Comparison of ENCODE assay signal across 16 cellular contexts in genomic region chr16:84714028-84714427, GRCh38. TPM values are rescaled to one million over a fixed set of nuclear protein-coding genes. Genes with fewer than 3 reads are reported as not detected.
DNase-seq lines count a peak whose midpoint lies in the region; TF ChIP-seq lines count a peak whose summit lies in the region.
"Had no signal": no experiment of that assay in that cellular context is flagged by ENCODE, and none has a peak within 500 bp of the region (broad histone marks: within the 10 kb centered on the region; RNA-seq: fewer than 3 reads in every experiment).

No MANE protein-coding gene starts in this region.

- DNase-seq in T-helper 1 cell (no peak), MV-4-11 (lab: John Stamatoyannopoulos, UW) (peak; percentile 80), progenitor cell of endocrine pancreas (ENCODE audit: low spot score, unreplicated experiment) (no peak), HPDE6-E6E7 (ENCODE audit: extremely low spot score) (no peak), chondrocyte (ENCODE audit: low spot score) (no peak)
- no peak for DNase-seq in stimulated activated CD4-positive, alpha-beta T cell treated with anti-CD3 and anti-CD28 coated beads, Interleukin-12 subunit alpha, Interleukin-12 subunit beta, amount 100 ng/mL, for 4 hours
- DNase-seq: activated CD8-positive, alpha-beta T cell treated with anti-CD3 and anti-CD28 coated beads for 36 hours; dermis blood vessel endothelial cell; HCEC 1CT; head of caudate nucleus; NCI-H1417 treated with DMSO at 0.1 percent for 48 hours; NCI-H2227 treated with DMSO at 0.1 percent for 48 hours; SHP77 treated with DMSO at 0.1 percent for 48 hours; stimulated activated naive CD4-positive, alpha-beta T cell treated with Interleukin-2 at 50 U/mL for 16 hours had no signal

- H3K4me1 Mint-ChIP-seq in T-helper 1 cell treated with Interleukin-12 subunit alpha and Interleukin-12 subunit beta and Interleukin-4 antibody, amounts not matched to agents 30 μg/mL and 1 μg/mL, for 36 hours (ENCODE audit: low read depth): peaks cover 29% of the 10 kb centered on the region
- H3K4me1 Mint-ChIP-seq in brain (peaks cover 53% of the 10 kb centered on the region), progenitor cell of endocrine pancreas (ENCODE audit: low read depth) (peaks cover 39% of the 10 kb centered on the region), chondrocyte (ENCODE audit: low read depth) (peaks cover 13% of the 10 kb centered on the region)

- H3K36me3 Mint-ChIP-seq in T-helper 1 cell treated with Interleukin-12 subunit alpha and Interleukin-12 subunit beta and Interleukin-4 antibody, amounts not matched to agents 30 μg/mL and 1 μg/mL, for 36 hours (ENCODE audit: low read depth): peaks cover 8% of the 10 kb centered on the region
- H3K36me3 Mint-ChIP-seq in brain: peaks cover 20% of the 10 kb centered on the region
- peaks cover 6% of the 10 kb centered on the region for H3K36me3 Mint-ChIP-seq in progenitor cell of endocrine pancreas (ENCODE audit: insufficient read depth)
- H3K36me3 Mint-ChIP-seq in chondrocyte (ENCODE audit: low read depth): no peaks in the 10 kb centered on the region

- H3K27ac Mint-ChIP-seq in T-helper 1 cell treated with Interleukin-12 subunit alpha and Interleukin-12 subunit beta and Interleukin-4 antibody, amounts not matched to agents 30 μg/mL and 1 μg/mL, for 36 hours: peak overlapping the region; percentile 27
- H3K27ac Mint-ChIP-seq in brain (peak overlapping the region in 4 of 5 experiments; percentile 16 to 46 (median 34)), progenitor cell of endocrine pancreas (peak overlapping the region; percentile 92), chondrocyte (ENCODE audit: unreplicated experiment) (no peak overlapping the region)
- H3K27ac Mint-ChIP-seq: activated CD8-positive, alpha-beta T cell treated with anti-CD3 and anti-CD28 coated beads for 36 hours had no signal

- no peaks in the 10 kb centered on the region for H3K9me3 Mint-ChIP-seq in T-helper 1 cell treated with Interleukin-12 subunit alpha and Interleukin-12 subunit beta and Interleukin-4 antibody, amounts not matched to agents 30 μg/mL and 1 μg/mL, for 36 hours
- H3K9me3 Mint-ChIP-seq in brain (no peaks in the 10 kb centered on the region), progenitor cell of endocrine pancreas (ENCODE audit: low read depth) (peaks cover 3% of the 10 kb centered on the region), chondrocyte (ENCODE audit: low read depth) (no peaks in the 10 kb centered on the region)
- H3K9me3 Mint-ChIP-seq: activated CD8-positive, alpha-beta T cell treated with anti-CD3 and anti-CD28 coated beads for 36 hours had no signal

- TF ChIP-seq CTCF in brain (conservative IDR thresholded peaks at IDR 0.05) (no peak), progenitor cell of endocrine pancreas (IDR thresholded peaks at IDR 0.05; ENCODE audit: unreplicated experiment) (no peak), chondrocyte (IDR thresholded peaks at IDR 0.05) (no peak)

- H3K27me3 Mint-ChIP-seq in T-helper 1 cell treated with Interleukin-12 subunit alpha and Interleukin-12 subunit beta and Interleukin-4 antibody, amounts not matched to agents 30 μg/mL and 1 μg/mL, for 36 hours (ENCODE audit: low read depth): no peaks in the 10 kb centered on the region
- no peaks in the 10 kb centered on the region for H3K27me3 Mint-ChIP-seq in brain
- H3K27me3 Mint-ChIP-seq in progenitor cell of endocrine pancreas: no peaks in the 10 kb centered on the region
- H3K27me3 Mint-ChIP-seq in chondrocyte (ENCODE audit: low read depth): no peaks in the 10 kb centered on the region
- H3K27me3 Mint-ChIP-seq: activated CD8-positive, alpha-beta T cell treated with anti-CD3 and anti-CD28 coated beads for 36 hours had no signal

- H3K4me3 Mint-ChIP-seq in T-helper 1 cell treated with Interleukin-12 subunit alpha and Interleukin-12 subunit beta and Interleukin-4 antibody, amounts not matched to agents 30 μg/mL and 1 μg/mL, for 36 hours: no peak overlapping the region
- H3K4me3 Mint-ChIP-seq in brain (no peak overlapping the region), progenitor cell of endocrine pancreas (ENCODE audit: low read depth) (no peak overlapping the region), chondrocyte (ENCODE audit: unreplicated experiment) (no peak overlapping the region)
- H3K4me3 Mint-ChIP-seq: activated CD8-positive, alpha-beta T cell treated with anti-CD3 and anti-CD28 coated beads for 36 hours had no signal

RNA-seq across cellular contexts. Expression of gene USP10, which starts 14.2 kb away (rescaled TPM):
- 63.6 TPM for polyA plus RNA-seq in brain (ENCODE audit: insufficient read depth, low read depth, low replicate concordance)
- total RNA-seq in progenitor cell of endocrine pancreas: 124 and 139 TPM in 2 replicates
- total RNA-seq in chondrocyte: 43.0 to 59.3 TPM (median 43.4 TPM) in 3 replicates
